8 cellular contexts compared by ENCODE assay signal in the genomic region with DNA sequence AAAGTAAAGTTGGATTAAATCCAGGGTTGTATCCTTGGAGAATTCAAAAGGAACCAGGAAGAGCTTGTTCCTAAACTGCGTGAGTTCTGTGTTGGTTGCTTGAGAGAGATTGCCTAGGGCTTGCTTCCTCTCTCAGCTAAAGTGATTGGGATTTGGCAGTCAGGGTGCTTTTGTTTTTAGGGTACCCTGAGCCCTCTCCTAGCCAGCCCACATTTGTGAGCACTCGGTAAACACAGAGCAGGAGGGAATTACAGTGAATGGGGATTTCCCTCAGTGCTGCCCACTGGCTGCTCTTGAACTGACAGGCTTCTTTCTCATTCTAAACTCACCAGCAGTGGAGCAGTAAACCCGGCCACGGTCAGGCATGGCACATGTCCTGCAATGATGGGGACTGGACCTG.
DNase-seq lines count a peak whose midpoint lies in the region; ATAC-seq and TF ChIP-seq lines count a peak whose summit lies in the region.

No MANE protein-coding gene starts in this region.

- no peaks in the 10 kb centered on the region for H3K27me3 ChIP-seq in brain microvascular endothelial cell (replicated peaks)
- no peaks in the 10 kb centered on the region for H3K27me3 ChIP-seq in transverse colon

- peaks cover 0 to 16% (median 6%) of the 10 kb centered on the region in 4 donors for H3K4me1 ChIP-seq in transverse colon

- 19 to 25% methylated on average over 2 to 4 of the region's 4 CpGs for WGBS in transverse colon (ENCODE audit: low coverage in 1 of 2), 2 donors

- no peak for TF ChIP-seq POLR2A in transverse colon (IDR thresholded peaks at IDR 0.05)

- no peak for TF ChIP-seq EP300 in transverse colon (IDR thresholded peaks at IDR 0.05; ENCODE audit: low read depth)

- in situ Hi-C loops in brain microvascular endothelial cell (cut with HindIII; ENCODE audit: low pct_ligation_motif_present, low sequenced_read_pairs) (no loop called here), transverse colon (cut with MboI; ENCODE audit: low pct_ligation_motif_present in 1 of 4, low pct_unique_long_range_greater_than_20kb in 1 of 4, low sequenced_read_pairs in 3 of 4) (no loop called here)

- peak overlapping the region; percentile 10 for H3K27ac ChIP-seq in brain microvascular endothelial cell
- H3K27ac ChIP-seq in transverse colon = no peak overlapping the region

- no peak for DNase-seq in Right ventricle myocardium superior
- DNase-seq in cardiac septum (ENCODE audit: low spot score) = no peak
- peak; percentile 43 for DNase-seq in brain microvascular endothelial cell
- DNase-seq in islet precursor cell = peak; percentile 60
- peak; percentile 18 for DNase-seq in transverse colon
- DNase-seq in NCI-H187 (lab: John Stamatoyannopoulos, UW) = no peak
- DNase-seq in COLO668 (lab: John Stamatoyannopoulos, UW; ENCODE audit: unreplicated experiment) = no peak
- no peak for DNase-seq in NCI-H510A treated with DMSO at 0.1 percent for 48 hours (lab: John Stamatoyannopoulos, UW)

- TF ChIP-seq CTCF in brain microvascular endothelial cell (IDR thresholded peaks at IDR 0.05; ENCODE audit: low read depth, low read length, missing control alignments) = peak; percentile 47
- no peak for TF ChIP-seq CTCF in transverse colon (IDR thresholded peaks at IDR 0.05)

- H3K4me3 ChIP-seq in brain microvascular endothelial cell (ENCODE audit: low read depth, low read length) = peak overlapping the region; percentile 9
- no peak overlapping the region for H3K4me3 ChIP-seq in transverse colon

- H3K9me3 ChIP-seq in transverse colon = peaks cover 0 to 3% of the 10 kb centered on the region in 2 donors

- H3K36me3 ChIP-seq in brain microvascular endothelial cell (replicated peaks) = no peaks in the 10 kb centered on the region
- no peaks in the 10 kb centered on the region for H3K36me3 ChIP-seq in transverse colon

- peak; percentile 27 for ATAC-seq in Right ventricle myocardium superior (ENCODE audit: poor library complexity)

- intact Hi-C loops in Right ventricle myocardium superior (cut with DNase I) = no loop called here
- intact Hi-C loops in cardiac septum (cut with DNase I) = no loop called here
- intact Hi-C loops in transverse colon (cut with DNase I; ENCODE audit: low total_unique reads) = no loop called here

Comparison
In these comparisons a context has a peak if more than half of its experiments do, and no peak if none do; other contexts are left out.
1. DNase-seq: peak in brain microvascular endothelial cell (single experiment), islet precursor cell (single experiment) and transverse colon (single experiment); none in Right ventricle myocardium superior (single experiment), cardiac septum (single experiment), NCI-H187 (0 of 2), COLO668 (single experiment) and NCI-H510A treated with DMSO at 0.1 percent for 48 hours (single experiment).